Comparison of ENCODE assay signal across 1 cellular context in genomic region chr5:88128813-88129212, GRCh38.
TF ChIP-seq lines count a peak whose summit lies in the region.

No MANE protein-coding gene starts in this region.

TF ChIP-seq in HepG2, 621 proteins besides CTCF, POLR2A, EP300 and RAD21 (continued from another document and continues in another):
- TF ChIP-seq ZXDC (CRISPR knock-in tag; IDR thresholded peaks at IDR 0.05) (no peak), KLF12 (CRISPR knock-in tag; IDR thresholded peaks at IDR 0.05; ENCODE audit: borderline replicate concordance) (peak; percentile 45; the same call in 1 of the 2 replicates), FOXP1 (IDR thresholded peaks at IDR 0.05) (no peak), FOXP1 (CRISPR knock-in tag; IDR thresholded peaks at IDR 0.05) (peak; percentile 83), NFE2L2 (IDR thresholded peaks at IDR 0.05; ENCODE audit: low read length) (no peak), NR3C1 (CRISPR knock-in tag; IDR thresholded peaks at IDR 0.05) (no peak), SALL2 (CRISPR knock-in tag; IDR thresholded peaks at IDR 0.05) (no peak), ZNF296 (CRISPR knock-in tag; conservative IDR thresholded peaks at IDR 0.05) (no peak), ZNF75D (CRISPR knock-in tag; IDR thresholded peaks at IDR 0.05; ENCODE audit: borderline replicate concordance) (no peak), ZSCAN21 (CRISPR knock-in tag; IDR thresholded peaks at IDR 0.05; ENCODE audit: borderline replicate concordance) (no peak), NR1H2 (CRISPR knock-in tag; IDR thresholded peaks at IDR 0.05; ENCODE audit: borderline replicate concordance, low read depth) (no peak), ZNF792 (CRISPR knock-in tag; IDR thresholded peaks at IDR 0.05) (no peak), ZNF354B (CRISPR knock-in tag; IDR thresholded peaks at IDR 0.05) (no peak), ZKSCAN8 (CRISPR knock-in tag; IDR thresholded peaks at IDR 0.05; ENCODE audit: borderline replicate concordance) (peak; percentile 56; the same call in 1 of the 2 replicates), HNF1B (CRISPR knock-in tag; IDR thresholded peaks at IDR 0.05) (no peak), SSRP1 (CRISPR knock-in tag; IDR thresholded peaks at IDR 0.05) (no peak), NR2F2 (IDR thresholded peaks at IDR 0.05; ENCODE audit: borderline replicate concordance, low read depth) (peak; percentile 90), MIER3 (CRISPR knock-in tag; IDR thresholded peaks at IDR 0.05; ENCODE audit: borderline replicate concordance) (peak; percentile 78; the same call in 1 of the 2 replicates), CAMTA2 (CRISPR knock-in tag; IDR thresholded peaks at IDR 0.05; ENCODE audit: borderline replicate concordance) (no peak), NR2C2 (CRISPR knock-in tag; IDR thresholded peaks at IDR 0.05; ENCODE audit: borderline replicate concordance) (peak; percentile 30; the same call in 1 of the 2 replicates), ATF1 (CRISPR knock-in tag; IDR thresholded peaks at IDR 0.05) (no peak; the same call in 1 of the 2 replicates), GATA4 (IDR thresholded peaks at IDR 0.05; ENCODE audit: borderline replicate concordance, low read depth) (no peak), LCORL (IDR thresholded peaks at IDR 0.05) (no peak), LCORL (CRISPR knock-in tag; IDR thresholded peaks at IDR 0.05) (peak; percentile 40; the same call in 1 of the 2 replicates), NCOA1 (CRISPR knock-in tag; IDR thresholded peaks at IDR 0.05) (no peak), ONECUT2 (CRISPR knock-in tag; IDR thresholded peaks at IDR 0.05) (peak; percentile 86), ZNF652 (CRISPR knock-in tag; IDR thresholded peaks at IDR 0.05; ENCODE audit: borderline replicate concordance, low read depth) (no peak; the same call in 1 of the 2 replicates), ZNF292 (CRISPR knock-in tag; IDR thresholded peaks at IDR 0.05; ENCODE audit: borderline replicate concordance, low read depth) (no peak), TBL1XR1 (IDR thresholded peaks at IDR 0.05; ENCODE audit: borderline replicate concordance, low read length, partially characterized antibody) (no peak), ZNF337 (CRISPR knock-in tag; IDR thresholded peaks at IDR 0.05; ENCODE audit: borderline replicate concordance, low read depth) (no peak), ZNF580 (CRISPR knock-in tag; IDR thresholded peaks at IDR 0.05; ENCODE audit: borderline replicate concordance, low read depth) (0 out of 2 replicates have a peak, but pooled peaks have one; percentile 68), ATF3 (CRISPR knock-in tag; IDR thresholded peaks at IDR 0.05) (no peak), NFRKB (IDR thresholded peaks at IDR 0.05) (no peak), ZNF616 (CRISPR knock-in tag; IDR thresholded peaks at IDR 0.05; ENCODE audit: low read depth) (no peak), TFDP2 (CRISPR knock-in tag; IDR thresholded peaks at IDR 0.05) (0 out of 2 replicates have a peak, but pooled peaks have one; percentile 15), MTF1 (CRISPR knock-in tag; IDR thresholded peaks at IDR 0.05) (no peak), PHF20 (CRISPR knock-in tag; IDR thresholded peaks at IDR 0.05) (no peak), NCOR1 (IDR thresholded peaks at IDR 0.05; ENCODE audit: borderline replicate concordance, low read length) (peak; percentile 65; the same call in 1 of the 2 replicates), MXD3 (CRISPR knock-in tag; IDR thresholded peaks at IDR 0.05) (no peak), SOX6 (IDR thresholded peaks at IDR 0.05) (no peak), SOX6 (CRISPR knock-in tag; IDR thresholded peaks at IDR 0.05) (peak; percentile 90), ELF3 (CRISPR knock-in tag; IDR thresholded peaks at IDR 0.05) (peak; percentile 58; the same call in 1 of the 2 replicates), ZNF7 (CRISPR knock-in tag; IDR thresholded peaks at IDR 0.05) (no peak), NCOA2 (CRISPR knock-in tag; IDR thresholded peaks at IDR 0.05) (peak; percentile 83), CHD4 (IDR thresholded peaks at IDR 0.05; ENCODE audit: borderline replicate concordance, low read length) (0 out of 2 replicates have a peak, but pooled peaks have one; percentile 38), ZNF460 (CRISPR knock-in tag; IDR thresholded peaks at IDR 0.05; ENCODE audit: borderline replicate concordance) (no peak; the same call in 1 of the 2 replicates), ZNF282 (IDR thresholded peaks at IDR 0.05; ENCODE audit: partially characterized antibody) (no peak), ZSCAN5A (CRISPR knock-in tag; IDR thresholded peaks at IDR 0.05; ENCODE audit: borderline replicate concordance) (peak; percentile 55; the same call in 1 of the 2 replicates), ZBTB44 (CRISPR knock-in tag; IDR thresholded peaks at IDR 0.05) (no peak), RCOR2 (CRISPR knock-in tag; IDR thresholded peaks at IDR 0.05) (peak; percentile 83), LRRFIP1 (CRISPR knock-in tag; conservative IDR thresholded peaks at IDR 0.05) (no peak), RFX1 (IDR thresholded peaks at IDR 0.05) (no peak), ZNF253 (CRISPR knock-in tag; IDR thresholded peaks at IDR 0.05; ENCODE audit: borderline replicate concordance) (no peak), MATR3 (CRISPR knock-in tag; IDR thresholded peaks at IDR 0.05) (no peak), ZNF382 (CRISPR knock-in tag; IDR thresholded peaks at IDR 0.05; ENCODE audit: borderline replicate concordance) (no peak), PRDM15 (CRISPR knock-in tag; IDR thresholded peaks at IDR 0.05) (no peak)
